In the genomic region with DNA sequence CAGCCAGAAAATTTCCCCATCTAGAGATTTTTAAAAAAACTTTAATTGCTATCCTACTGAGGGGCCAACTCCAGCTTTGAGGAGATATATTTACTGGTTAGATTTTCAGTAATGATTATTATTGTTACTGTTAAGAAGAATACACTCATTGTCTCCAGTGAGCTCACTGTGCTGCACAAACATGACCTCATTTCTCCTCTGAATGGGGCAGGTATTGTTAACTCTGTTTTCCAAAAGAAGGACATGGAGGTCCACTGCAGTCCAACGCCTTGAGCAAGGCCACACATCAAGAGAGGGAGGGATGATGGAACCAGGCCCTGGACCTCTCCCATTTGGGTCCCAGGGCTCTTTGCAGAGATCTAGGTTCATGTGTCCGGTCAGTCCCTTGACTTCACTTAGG, we compare ENCODE assay signal across 1 cellular context.
TF ChIP-seq lines count a peak whose summit lies in the region.

No MANE protein-coding gene starts in this region.

TF ChIP-seq in IMR-90, 13 proteins besides CTCF, POLR2A, EP300 and RAD21 (continued from another document):
- no peak for TF ChIP-seq BHLHE40 (IDR thresholded peaks at IDR 0.05; ENCODE audit: low read depth, low read length)
- no peak for TF ChIP-seq MAZ (IDR thresholded peaks at IDR 0.05; ENCODE audit: borderline replicate concordance, low read depth, low read length)
- TF ChIP-seq CEBPB (IDR thresholded peaks at IDR 0.05; ENCODE audit: low read depth, low read length) = no peak
- TF ChIP-seq, protein P1, sequence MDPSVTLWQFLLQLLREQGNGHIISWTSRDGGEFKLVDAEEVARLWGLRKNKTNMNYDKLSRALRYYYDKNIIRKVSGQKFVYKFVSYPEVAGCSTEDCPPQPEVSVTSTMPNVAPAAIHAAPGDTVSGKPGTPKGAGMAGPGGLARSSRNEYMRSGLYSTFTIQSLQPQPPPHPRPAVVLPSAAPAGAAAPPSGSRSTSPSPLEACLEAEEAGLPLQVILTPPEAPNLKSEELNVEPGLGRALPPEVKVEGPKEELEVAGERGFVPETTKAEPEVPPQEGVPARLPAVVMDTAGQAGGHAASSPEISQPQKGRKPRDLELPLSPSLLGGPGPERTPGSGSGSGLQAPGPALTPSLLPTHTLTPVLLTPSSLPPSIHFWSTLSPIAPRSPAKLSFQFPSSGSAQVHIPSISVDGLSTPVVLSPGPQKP (IDR thresholded peaks at IDR 0.05; ENCODE audit: borderline replicate concordance, low read depth, low read length) = no peak
- no peak for TF ChIP-seq NFE2L2 (IDR thresholded peaks at IDR 0.05; ENCODE audit: low read depth, low read length)
- TF ChIP-seq CHD1 (IDR thresholded peaks at IDR 0.05; ENCODE audit: low read depth, low read length) = no peak
- TF ChIP-seq MAFK (IDR thresholded peaks at IDR 0.05; ENCODE audit: low read depth, low read length) = no peak
- TF ChIP-seq, protein P2, sequence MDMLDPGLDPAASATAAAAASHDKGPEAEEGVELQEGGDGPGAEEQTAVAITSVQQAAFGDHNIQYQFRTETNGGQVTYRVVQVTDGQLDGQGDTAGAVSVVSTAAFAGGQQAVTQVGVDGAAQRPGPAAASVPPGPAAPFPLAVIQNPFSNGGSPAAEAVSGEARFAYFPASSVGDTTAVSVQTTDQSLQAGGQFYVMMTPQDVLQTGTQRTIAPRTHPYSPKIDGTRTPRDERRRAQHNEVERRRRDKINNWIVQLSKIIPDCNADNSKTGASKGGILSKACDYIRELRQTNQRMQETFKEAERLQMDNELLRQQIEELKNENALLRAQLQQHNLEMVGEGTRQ (IDR thresholded peaks at IDR 0.05; ENCODE audit: low read depth, low read length) = no peak
- no peak for TF ChIP-seq SMC3 (IDR thresholded peaks at IDR 0.05; ENCODE audit: low read depth, low read length)
